In the genomic region with DNA sequence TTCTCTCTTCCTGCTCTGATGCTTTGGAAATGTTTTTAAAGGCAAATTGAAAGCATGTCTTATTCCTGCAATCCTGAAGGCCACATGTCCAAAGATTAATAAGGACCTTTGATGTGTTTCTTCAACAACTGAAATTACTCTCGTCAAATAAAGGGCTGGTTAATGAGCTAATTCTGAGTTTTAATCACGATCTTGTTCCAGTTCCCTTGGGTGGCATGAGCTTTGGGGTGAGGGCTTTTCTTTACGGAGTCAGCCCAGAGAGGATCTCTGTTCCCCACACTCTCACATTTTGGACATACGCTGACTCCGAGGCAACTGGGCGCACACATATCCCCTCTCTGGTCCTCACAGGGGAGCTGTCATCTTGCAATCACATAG, we compare ENCODE assay signal across 14 cellular contexts. TPM values are rescaled to one million over a fixed set of nuclear protein-coding genes. Genes with fewer than 3 reads are reported as not detected.
DNase-seq lines count a peak whose midpoint lies in the region; ATAC-seq, FAIRE-seq and TF ChIP-seq lines count a peak whose summit lies in the region.
"Had no signal": no experiment of that assay in that cellular context is flagged by ENCODE, and none has a peak within 500 bp of the region (broad histone marks: within the 10 kb centered on the region; RNA-seq: fewer than 3 reads in every experiment).

No MANE protein-coding gene starts in this region.

- H3K4ac ChIP-seq in H9 (ENCODE audit: low read depth, low read length) = no peak overlapping the region

- no peak overlapping the region for H4K5ac ChIP-seq in H9 (ENCODE audit: insufficient read length, low read depth, low read length)

- no peaks in the 10 kb centered on the region for H3K79me1 ChIP-seq in H9 (ENCODE audit: insufficient read depth, low read depth, low read length, poor library complexity, severe bottlenecking)

- CTCF ChIA-PET in A549 (lab: Yijun Ruan, JAX) = interaction anchor here (0.6 to 1.5 kb wide), 3 partner anchors 12 to 275 kb away, joined by 3 to 4 read pairs (median 3); no protein-coding TSS in a partner anchor

- H3K23ac ChIP-seq in H9 (ENCODE audit: insufficient read length, low read depth, low read length) = no peak overlapping the region

- H3K27ac Mint-ChIP-seq in H9 = no peak overlapping the region
- H3K27ac Mint-ChIP-seq: CD4-positive, CD25-positive, alpha-beta regulatory T cell had no signal

- peaks cover 6 to 23% of the 10 kb centered on the region in 2 experiments for H3K4me1 Mint-ChIP-seq in H9

- no peak for DNase-seq in A549 (ENCODE audit: low read depth in 1 of 2, low spot score in 1 of 2)
- no peak for DNase-seq in H9
- no peak for DNase-seq in GF-D8 (lab: John Stamatoyannopoulos, UW)
- DNase-seq in SW 1271 (lab: John Stamatoyannopoulos, UW) = no peak
- DNase-seq in hepatic stellate cell (ENCODE audit: low spot score) = no peak
- DNase-seq in NCI-H510A treated with DMSO at 0.1 percent for 48 hours (lab: John Stamatoyannopoulos, UW) = no peak
- DNase-seq: CD4-positive, CD25-positive, alpha-beta regulatory T cell; NCI-H1694 had no signal

- H3K9me3 ChIP-seq in A549 (no peaks in the 10 kb centered on the region), H9 (ENCODE audit: control insufficient read depth, low read depth, low read length) (no peaks in the 10 kb centered on the region), ectodermal cell (ENCODE audit: control insufficient read depth, low read length) (no peaks in the 10 kb centered on the region), neural cell (ENCODE audit: low read length) (no peaks in the 10 kb centered on the region)

- no peak overlapping the region for H2AK5ac ChIP-seq in H9 (ENCODE audit: insufficient read length, low read length)

- TF ChIP-seq RAD21 in A549 (conservative IDR thresholded peaks at IDR 0.05 in 1 of 2, IDR thresholded peaks at IDR 0.05 in 1 of 2) = no peak
- no peak for TF ChIP-seq RAD21 in neural cell (conservative IDR thresholded peaks at IDR 0.05)

- H3K36me3 ChIP-seq in ectodermal cell (ENCODE audit: control insufficient read depth, insufficient read depth, low read length) (no peaks in the 10 kb centered on the region), neural cell (ENCODE audit: insufficient read depth, low read length) (no peaks in the 10 kb centered on the region)

- no peak overlapping the region for H3K18ac ChIP-seq in H9 (ENCODE audit: insufficient read length, low read depth, low read length)

- H3K27me3 ChIP-seq in H9 (ENCODE audit: insufficient read depth, low read length) (peaks cover 14% of the 10 kb centered on the region; the same call in 1 of the 2 replicates), ectodermal cell (ENCODE audit: control insufficient read depth, insufficient read depth, low read length, poor library complexity, severe bottlenecking) (peaks cover 35% of the 10 kb centered on the region), neural cell (ENCODE audit: insufficient read depth, low read depth, low read length) (peaks cover 28% of the 10 kb centered on the region)

- H3K14ac ChIP-seq in H9 (ENCODE audit: insufficient read depth, low read length) = no peak overlapping the region

- H3K9ac ChIP-seq in H9 (ENCODE audit: extremely low read depth, insufficient read length, low read length) = no peak overlapping the region
- no peak overlapping the region for H3K9ac ChIP-seq in neural cell (ENCODE audit: low read length)

- H2BK5ac ChIP-seq in H9 (ENCODE audit: insufficient read length, low read length) = no peak overlapping the region

- 71% methylated on average over 6 of the region's 6 CpGs for WGBS in A549 (ENCODE audit: missing lambda C conversion rate)
- no CpG with 5 or more reads among the region's 6 CpGs for WGBS in H9 (ENCODE audit: extremely low coverage, insufficient read length, low lambda C conversion rate)
- WGBS in ectodermal cell, 2 experiments = 57 to 61% methylated on average over 6 of the region's 6 CpGs

- H3K4me2 ChIP-seq in A549 (peak overlapping the region; percentile 94), H9 (ENCODE audit: insufficient read depth, insufficient read length, low read length) (peak overlapping the region; percentile 62), neural cell (ENCODE audit: low read length) (no peak overlapping the region)

- H3K4me1 ChIP-seq in A549 (no peaks in the 10 kb centered on the region), H9 (ENCODE audit: insufficient read depth, low read length) (no peaks in the 10 kb centered on the region), ectodermal cell (ENCODE audit: control insufficient read depth, insufficient read depth, low read length) (peaks cover 37% of the 10 kb centered on the region)

- H2BK12ac ChIP-seq in H9 (ENCODE audit: insufficient read length, low read depth, low read length) = no peak overlapping the region

- no peak for TF ChIP-seq EP300 in A549 (IDR thresholded peaks at IDR 0.05)
- TF ChIP-seq EP300 in neural cell (conservative IDR thresholded peaks at IDR 0.05; ENCODE audit: poor library complexity, severe bottlenecking) = no peak

- no peak overlapping the region for H4K91ac ChIP-seq in H9 (ENCODE audit: insufficient read length, low read depth, low read length)

- no peak for TF ChIP-seq POLR2A in A549 (IDR thresholded peaks at IDR 0.05; ENCODE audit: low read length)

- no peak overlapping the region for H4K8ac ChIP-seq in H9 (replicated peaks; ENCODE audit: insufficient read length, low read depth, low read length)

- H3F3A ChIP-seq in neural cell (ENCODE audit: insufficient read depth, low read length, poor library complexity, severe bottlenecking) = no peaks in the 10 kb centered on the region

- H3K23me2 ChIP-seq in H9 (ENCODE audit: insufficient read length, low read depth, low read length, poor library complexity, severe bottlenecking) = peaks cover 4% of the 10 kb centered on the region

- H2AFZ ChIP-seq in H9 (ENCODE audit: low read length) (no peak overlapping the region), neural cell (ENCODE audit: low read depth, low read length) (no peak overlapping the region)

- H3K4me3 ChIP-seq in A549 (peak overlapping the region; percentile 49; the same call in 2 of the 3 replicates), ectodermal cell (ENCODE audit: insufficient read depth, low read depth, low read length) (peak overlapping the region; percentile 45), neural cell (ENCODE audit: low read length) (peak overlapping the region; percentile 71)

- H2BK120ac ChIP-seq in H9 (ENCODE audit: low read depth, low read length, poor library complexity, severe bottlenecking) = no peak overlapping the region

- no peak for TF ChIP-seq CTCF in A549 (IDR thresholded peaks at IDR 0.05)
- TF ChIP-seq CTCF in H9 (conservative IDR thresholded peaks at IDR 0.05) = no peak
- no peak for TF ChIP-seq CTCF in neural cell (IDR thresholded peaks at IDR 0.05; ENCODE audit: poor library complexity, severe bottlenecking)

- H3K36me3 Mint-ChIP-seq in H9 (ENCODE audit: insufficient read depth in 1 of 3, low read depth in 3 of 3) = no peaks in the 10 kb centered on the region
- H3K36me3 Mint-ChIP-seq: CD4-positive, CD25-positive, alpha-beta regulatory T cell had no signal

- H3K9me2 ChIP-seq in neural cell (ENCODE audit: insufficient read depth, low read length) = no peaks in the 10 kb centered on the region

- H2BK15ac ChIP-seq in H9 (ENCODE audit: low read depth, low read length) = no peak overlapping the region

- H4K20me1 ChIP-seq in H9 (ENCODE audit: control insufficient read depth, insufficient read depth, insufficient read length) (no peaks in the 10 kb centered on the region), neural cell (ENCODE audit: insufficient read depth) (no peaks in the 10 kb centered on the region)

- POLR2A ChIA-PET in A549 (lab: Yijun Ruan, JAX) = no interaction called here

- peak overlapping the region; percentile 52 to 70 for H3K4me3 Mint-ChIP-seq in H9

- no peaks in the 10 kb centered on the region for H3K9me3 Mint-ChIP-seq in H9
- H3K9me3 Mint-ChIP-seq: CD4-positive, CD25-positive, alpha-beta regulatory T cell had no signal

- H3T11ph ChIP-seq in H9 (ENCODE audit: low read length) = no peak overlapping the region

- FAIRE-seq in A549 (lab: Jason Lieb, UNC) = no peak
- FAIRE-seq: urothelium cell line had no signal

- ATAC-seq in A549 = no peak

- no peak overlapping the region for H2BK20ac ChIP-seq in H9 (ENCODE audit: low read depth, low read length, poor library complexity, severe bottlenecking)

- H3K27me3 Mint-ChIP-seq in H9 (ENCODE audit: low read depth) = peaks cover 78% of the 10 kb centered on the region

- H3K79me2 ChIP-seq in H9 (ENCODE audit: insufficient read depth, low read length) (no peaks in the 10 kb centered on the region), neural cell (replicated peaks; ENCODE audit: insufficient read depth, low read length) (no peaks in the 10 kb centered on the region)

- H3K27ac ChIP-seq in A549 (no peak overlapping the region), H9 (ENCODE audit: insufficient read length, low read depth, low read length) (no peak overlapping the region), ectodermal cell (ENCODE audit: insufficient read depth, low read depth, low read length, poor library complexity, severe bottlenecking) (no peak overlapping the region), neural cell (ENCODE audit: low read length) (no peak overlapping the region)

- H3K56ac ChIP-seq in H9 (ENCODE audit: insufficient read length, low read depth, low read length) = no peak overlapping the region

RNA-seq across cellular contexts. Expression of a gene that starts 0.4 kb away (rescaled TPM):
- not detected in 2 replicates for polyA plus RNA-seq in A549 (2011; rRNA removed)
- 0.01 TPM in 2 replicates for polyA plus RNA-seq in A549 (2012; cell fraction: cytosol; rRNA removed)
- polyA plus RNA-seq in A549 (2012; cell fraction: nucleus; rRNA removed) = 0.06 TPM in 1 of 2 replicates, not detected in the other
- 0.04 to 0.10 TPM (median 0.09 TPM) in 3 replicates for polyA plus RNA-seq in A549 (2017; fragmentation: RNase III; extraction: RNeasy Plus Mini Kit Qiagen cat#74134 plus additional on column Dnase treatment)
- polyA minus RNA-seq in A549 (2011; rRNA and poly(A)+ RNA removed) = not detected in 2 replicates
- 0.20 TPM in 1 of 2 replicates, not detected in the other for total RNA-seq in H9 (2021)
- 15.5 TPM for polyA plus RNA-seq in ectodermal cell (2013, experiment 1 of 4)
- polyA plus RNA-seq in ectodermal cell (2013, experiment 2 of 4) = 12.6 TPM
- polyA plus RNA-seq in ectodermal cell (2013, experiment 3 of 4) = 12.7 TPM
- 13.1 TPM for polyA plus RNA-seq in ectodermal cell (2013, experiment 4 of 4)
- polyA plus RNA-seq in neural cell = 0.44 and 0.66 TPM in 2 replicates
- polyA minus RNA-seq in neural cell = 0.97 and 1.4 TPM in 2 replicates
- total RNA-seq: CD4-positive, CD25-positive, alpha-beta regulatory T cell; renal cortical epithelial cell; T-helper 1 cell treated with Interleukin-12 subunit alpha and Interleukin-12 subunit beta and Interleukin-4 antibody, amounts not matched to agents 30 ng/mL and 1 ng/mL, for 36 hours had no signal
- polyA plus RNA-seq: CD4-positive, CD25-positive, alpha-beta regulatory T cell had no signal

RNA-seq across cellular contexts. Expression of a gene that starts 22.7 kb away (rescaled TPM):
- polyA plus RNA-seq in A549 (2011; rRNA removed) (not detected in 2 replicates), A549 (2017; fragmentation: RNase III; extraction: RNeasy Plus Mini Kit Qiagen cat#74134 plus additional on column Dnase treatment) (not detected in 3 replicates), neural cell (not detected in 2 replicates)
- not detected in 2 replicates for polyA plus RNA-seq in A549 (2012; cell fraction: cytosol; rRNA removed)
- not detected in 2 replicates for polyA plus RNA-seq in A549 (2012; cell fraction: nucleus; rRNA removed)
- polyA minus RNA-seq in A549 (2011; rRNA and poly(A)+ RNA removed) = not detected in 2 replicates
- not detected in 2 replicates for total RNA-seq in H9 (2021)
- not detected for polyA plus RNA-seq in ectodermal cell (2013, experiment 1 of 4)
- not detected for polyA plus RNA-seq in ectodermal cell (2013, experiment 2 of 4)
- polyA plus RNA-seq in ectodermal cell (2013, experiment 3 of 4) = not detected
- not detected for polyA plus RNA-seq in ectodermal cell (2013, experiment 4 of 4)
- polyA minus RNA-seq in neural cell = not detected in 2 replicates
- total RNA-seq: CD4-positive, CD25-positive, alpha-beta regulatory T cell; fibroblast of lung; renal cortical epithelial cell; T-helper 1 cell treated with Interleukin-12 subunit alpha and Interleukin-12 subunit beta and Interleukin-4 antibody, amounts not matched to agents 30 ng/mL and 1 ng/mL, for 36 hours had no signal
- polyA plus RNA-seq: CD4-positive, CD25-positive, alpha-beta regulatory T cell; fibroblast of lung had no signal

RNA-seq across cellular contexts. Expression of a gene that starts 48.6 kb away (rescaled TPM):
- polyA plus RNA-seq in A549 (2011; rRNA removed) (not detected in 2 replicates), A549 (2017; fragmentation: RNase III; extraction: RNeasy Plus Mini Kit Qiagen cat#74134 plus additional on column Dnase treatment) (not detected in 3 replicates), neural cell (not detected in 2 replicates)
- not detected in 2 replicates for polyA plus RNA-seq in A549 (2012; cell fraction: cytosol; rRNA removed)
- polyA plus RNA-seq in A549 (2012; cell fraction: nucleus; rRNA removed) = not detected in 2 replicates
- polyA minus RNA-seq in A549 (2011; rRNA and poly(A)+ RNA removed) = not detected in 2 replicates
- total RNA-seq in H9 (2021) = not detected in 2 replicates
- polyA plus RNA-seq in ectodermal cell (2013, experiment 1 of 4) = not detected
- not detected for polyA plus RNA-seq in ectodermal cell (2013, experiment 2 of 4)
- polyA plus RNA-seq in ectodermal cell (2013, experiment 3 of 4) = not detected
- polyA plus RNA-seq in ectodermal cell (2013, experiment 4 of 4) = not detected
- polyA minus RNA-seq in neural cell = not detected in 2 replicates
- total RNA-seq: CD4-positive, CD25-positive, alpha-beta regulatory T cell; fibroblast of lung; renal cortical epithelial cell; T-helper 1 cell treated with Interleukin-12 subunit alpha and Interleukin-12 subunit beta and Interleukin-4 antibody, amounts not matched to agents 30 ng/mL and 1 ng/mL, for 36 hours had no signal
- polyA plus RNA-seq: CD4-positive, CD25-positive, alpha-beta regulatory T cell; fibroblast of lung had no signal
